Comparison of ENCODE assay signal across 14 cellular contexts in the genomic region with DNA sequence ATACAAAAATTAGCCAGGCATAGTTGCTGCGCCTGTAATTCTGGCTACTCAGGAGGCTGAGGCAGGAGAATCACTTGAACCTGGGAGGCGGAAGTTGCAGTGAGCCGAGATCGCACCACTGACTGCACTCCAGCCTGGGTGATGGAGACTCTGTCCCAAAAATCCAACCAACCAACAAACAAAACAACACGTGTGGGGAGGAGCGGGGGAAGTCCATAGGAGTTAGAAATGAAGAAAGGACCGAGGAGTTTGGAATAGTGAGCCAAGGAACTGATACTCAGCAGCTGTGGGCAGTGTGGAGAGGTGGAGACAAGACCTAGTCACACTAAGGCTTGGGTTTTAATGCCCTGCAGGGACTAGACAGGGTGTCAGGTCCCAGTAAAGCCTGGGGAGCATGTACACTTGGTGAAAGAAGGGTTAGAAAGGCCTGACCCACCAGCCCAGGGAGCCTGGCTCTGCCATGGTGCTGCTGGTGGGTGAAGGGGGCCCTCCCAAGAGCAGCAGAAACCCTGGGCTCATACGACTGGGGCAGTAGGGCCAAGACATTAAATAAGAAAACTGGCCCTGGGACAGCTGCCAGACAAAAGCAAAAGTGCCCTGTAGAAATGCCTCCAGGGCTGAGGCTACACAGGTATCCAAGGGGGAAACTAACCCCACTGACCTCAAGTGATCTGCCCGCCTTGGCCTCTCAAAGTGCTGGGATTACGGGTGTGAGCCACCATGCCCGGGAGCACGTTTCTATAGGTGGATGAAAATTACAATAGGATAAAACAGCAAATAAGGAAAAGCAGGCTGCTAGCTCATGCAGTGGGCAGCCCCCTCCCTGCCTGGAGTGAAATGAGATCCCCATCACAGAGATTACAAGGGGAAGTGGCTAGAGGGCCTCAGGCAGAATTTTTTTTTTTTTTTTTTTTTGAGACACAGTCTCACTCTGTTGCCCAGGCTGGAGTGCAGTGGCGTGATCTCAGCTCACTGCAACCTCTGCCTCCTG. TPM values are rescaled to one million over a fixed set of nuclear protein-coding genes. Genes with fewer than 3 reads are reported as not detected.
DNase-seq lines count a peak whose midpoint lies in the region; ATAC-seq, FAIRE-seq and TF ChIP-seq lines count a peak whose summit lies in the region.
"Had no signal": no experiment of that assay in that cellular context is flagged by ENCODE, and none has a peak within 500 bp of the region (broad histone marks: within the 10 kb centered on the region; RNA-seq: fewer than 3 reads in every experiment).

No MANE protein-coding gene starts in this region.

- H3K4me1 Mint-ChIP-seq in activated B cell treated with CpG ODN at 0.5 μM for 24 hours (peaks cover 20% of the 10 kb centered on the region), memory B cell (peaks cover 16% of the 10 kb centered on the region)
- H3K4me1 Mint-ChIP-seq: GM23338 had no signal

- POLR2A ChIA-PET in activated B cell treated with CpG ODN at 0.5 μM for 24 hours (lab: Charles Lee) = interaction anchor here (1.5 kb wide), 1 partner anchor 78 kb away, joined by 4 read pairs; no protein-coding TSS in a partner anchor

- TF ChIP-seq CTCF in activated B cell treated with CpG ODN at 0.5 μM for 24 hours (IDR thresholded peaks at IDR 0.05) = no peak

- H3K27ac Mint-ChIP-seq in activated B cell treated with CpG ODN at 0.5 μM for 24 hours (peak overlapping the region; percentile 79), memory B cell (peak overlapping the region; percentile 82)
- H3K27ac Mint-ChIP-seq: GM23338 had no signal

- H3K36me3 Mint-ChIP-seq in activated B cell treated with CpG ODN at 0.5 μM for 24 hours (ENCODE audit: low read depth) (peaks cover 92% of the 10 kb centered on the region), memory B cell (peaks cover 25% of the 10 kb centered on the region)

- intact Hi-C loops in left ventricle myocardium superior (cut with micrococcal nuclease) (no loop called here), Right ventricle myocardium inferior (cut with DNase I) (no loop called here), activated B cell treated with CpG ODN at 0.5 μM for 24 hours (cut with micrococcal nuclease) (loop anchor here (10.0 kb wide), 1 partner anchor 191 kb away; no protein-coding TSS in a partner anchor)

- FAIRE-seq in GM19239 (lab: Jason Lieb, UNC) = no peak

- DNase-seq in left ventricle myocardium superior = peak; percentile 12
- DNase-seq in Right ventricle myocardium inferior (ENCODE audit: missing footprints) = no peak
- DNase-seq in activated B cell treated with CpG ODN at 0.5 μM for 24 hours = no peak
- DNase-seq in memory B cell (ENCODE audit: low spot score in 2 of 2) = no peak
- no peak for DNase-seq in GM19239 (ENCODE audit: insufficient read length, low spot score)
- no peak for DNase-seq in HuH-7 (ENCODE audit: low spot score)
- no peak for DNase-seq in stimulated activated CD8-positive, alpha-beta memory T cell treated with anti-CD3 and anti-CD28 coated beads, Interleukin-4, amount 100 ng/mL, for 48 hours
- no peak for DNase-seq in MG63
- DNase-seq: activated CD4-positive, alpha-beta T cell treated with anti-CD3 and anti-CD28 coated beads for 48 hours; effector memory CD8-positive, alpha-beta T cell; NCI-H1417 treated with DMSO at 0.1 percent for 48 hours; NCI-H748 treated with DMSO at 0.1 percent for 48 hours had no signal

- no peak overlapping the region for H3K4me3 ChIP-seq in MG63
- H3K4me3 ChIP-seq: gastroesophageal sphincter, GM23338 had no signal

- peaks cover 82% of the 10 kb centered on the region for H3K36me3 ChIP-seq in MG63

- CTCF ChIA-PET in activated B cell treated with CpG ODN at 0.5 μM for 24 hours (lab: Charles Lee) = no interaction called here

- no peak overlapping the region for H3K4me3 Mint-ChIP-seq in activated B cell treated with CpG ODN at 0.5 μM for 24 hours
- H3K4me3 Mint-ChIP-seq in memory B cell = peak overlapping the region; percentile 68
- H3K4me3 Mint-ChIP-seq: effector memory CD8-positive, alpha-beta T cell; GM23338 had no signal

- H3K27me3 Mint-ChIP-seq in activated B cell treated with CpG ODN at 0.5 μM for 24 hours (no peaks in the 10 kb centered on the region), memory B cell (no peaks in the 10 kb centered on the region)
- H3K27me3 Mint-ChIP-seq: effector memory CD8-positive, alpha-beta T cell had no signal

- H3K27me3 ChIP-seq in MG63 = no peaks in the 10 kb centered on the region
- H3K27me3 ChIP-seq: gastroesophageal sphincter had no signal

- H3K9me3 Mint-ChIP-seq in activated B cell treated with CpG ODN at 0.5 μM for 24 hours (no peaks in the 10 kb centered on the region), memory B cell (no peaks in the 10 kb centered on the region)
- H3K9me3 Mint-ChIP-seq: effector memory CD8-positive, alpha-beta T cell; GM23338 had no signal

- ATAC-seq in left ventricle myocardium superior (no peak), Right ventricle myocardium inferior (no peak), activated B cell treated with CpG ODN at 0.5 μM for 24 hours (ENCODE audit: low read depth) (peak; percentile 45), memory B cell (ENCODE audit: low read depth) (peak; percentile 62)
- ATAC-seq: effector memory CD8-positive, alpha-beta T cell; gastroesophageal sphincter; GM23338 had no signal

- H3K9me3 ChIP-seq in MG63 = no peaks in the 10 kb centered on the region
- H3K9me3 ChIP-seq: gastroesophageal sphincter had no signal

RNA-seq across cellular contexts. Expression of a gene that starts 58.0 kb away (rescaled TPM):
- total RNA-seq in left ventricle myocardium superior (297 TPM), Right ventricle myocardium inferior (230 TPM), activated B cell treated with CpG ODN at 0.5 μM for 24 hours (0.20 and 0.35 TPM in 2 replicates)
- not detected in 2 replicates for total RNA-seq in MG63 (2014; rRNA removed; shearing (Covaris generic); ENCODE audit: low replicate concordance)

RNA-seq across cellular contexts. Expression of a gene that starts 58.1 kb away (rescaled TPM):
- total RNA-seq in left ventricle myocardium superior = 18.6 TPM
- 17.6 TPM for total RNA-seq in Right ventricle myocardium inferior
- 26.1 and 27.5 TPM in 2 replicates for total RNA-seq in activated B cell treated with CpG ODN at 0.5 μM for 24 hours
- total RNA-seq in MG63 (2014; rRNA removed; shearing (Covaris generic); ENCODE audit: low replicate concordance) = 94.2 and 107 TPM in 2 replicates

Comparison
In these comparisons a context has a peak if more than half of its experiments do, and no peak if none do; other contexts are left out.
1. ATAC-seq: peak in activated B cell treated with CpG ODN at 0.5 μM for 24 hours (single experiment) and memory B cell (single experiment); none in left ventricle myocardium superior (single experiment) and Right ventricle myocardium inferior (single experiment).
2. RNA of a gene that starts 58.0 kb away (total RNA-seq): 297 TPM in left ventricle myocardium superior (single experiment) and 230 TPM in Right ventricle myocardium inferior (single experiment); 0.20 to 0.35 TPM in activated B cell treated with CpG ODN at 0.5 μM for 24 hours and not detected in MG63; every median in the first group is over 100 times any median in the second.